ENCODE assay signal across 8 cellular contexts in genomic region chr6:42217165-42217522, GRCh38. TPM values are rescaled to one million over a fixed set of nuclear protein-coding genes. Genes with fewer than 3 reads are reported as not detected.
DNase-seq lines count a peak whose midpoint lies in the region; ATAC-seq, FAIRE-seq and TF ChIP-seq lines count a peak whose summit lies in the region.

No MANE protein-coding gene starts in this region.

- peak overlapping the region; percentile 82 to 95 for H3K9ac ChIP-seq in kidney (ENCODE audit: low read length in 2 of 2)

- peaks cover 5 to 11% of the 10 kb centered on the region in 2 donors for H3K36me3 ChIP-seq in kidney (ENCODE audit: control insufficient read depth in 1 of 2, insufficient read depth in 2 of 2, low read length in 2 of 2)

- no peak for TF ChIP-seq CTCF in kidney (IDR thresholded peaks at IDR 0.05; ENCODE audit: borderline replicate concordance, extremely low read depth, insufficient read depth)

- FAIRE-seq in kidney (lab: Jason Lieb, UNC) = no peak

- DNase-seq in NCI-H748 (lab: John Stamatoyannopoulos, UW; ENCODE audit: unreplicated experiment) (peak; percentile 41), NCI-H748 treated with DMSO at 0.1 percent for 48 hours (lab: John Stamatoyannopoulos, UW) (no peak), kidney (no peak), substantia nigra (lab: John Stamatoyannopoulos, UW) (no peak), inferior parietal cortex (ENCODE audit: extremely low spot score) (no peak), AG08396 (ENCODE audit: low spot score) (no peak)
- no peak for DNase-seq in activated naive CD4-positive, alpha-beta T cell treated with anti-CD3 and anti-CD28 coated beads, Interleukin-2, amount 50 U/mL, for 72 hours (ENCODE audit: low spot score in 2 of 2)
- no peak for DNase-seq in stimulated activated naive CD4-positive, alpha-beta T cell treated with Interleukin-2 at 50 U/mL for 16 hours (lab: John Stamatoyannopoulos, UW)

- H3K27ac Mint-ChIP-seq in activated naive CD4-positive, alpha-beta T cell treated with anti-CD3 and anti-CD28 coated beads, Interleukin-2, amount 50 U/mL, for 72 hours = peak overlapping the region; percentile 94 to 99

- ATAC-seq in activated naive CD4-positive, alpha-beta T cell treated with anti-CD3 and anti-CD28 coated beads, Interleukin-2, amount 50 U/mL, for 72 hours = no peak

- peak overlapping the region; percentile 95 to 99 for H3K4me3 ChIP-seq in kidney (ENCODE audit: low read length in 2 of 2)

- H3K36me3 Mint-ChIP-seq in activated naive CD4-positive, alpha-beta T cell treated with anti-CD3 and anti-CD28 coated beads, Interleukin-2, amount 50 U/mL, for 72 hours = peaks cover 11 to 14% of the 10 kb centered on the region in 2 donors

- no peaks in the 10 kb centered on the region for H3K9me3 ChIP-seq in kidney (ENCODE audit: control insufficient read depth in 1 of 2, low read length in 2 of 2)

- intact Hi-C loops in kidney (cut with DNase I) = no loop called here

- H3K4me1 ChIP-seq in kidney (ENCODE audit: control insufficient read depth in 1 of 2, insufficient read depth in 1 of 2, low read depth in 1 of 2, low read length in 2 of 2) = peaks cover 3 to 6% of the 10 kb centered on the region in 2 donors

- H3K27ac ChIP-seq in kidney (ENCODE audit: low read depth in 2 of 2, low read length in 2 of 2) (no peak overlapping the region), substantia nigra (ENCODE audit: low read depth, low read length, poor library complexity, severe bottlenecking) (peak overlapping the region; percentile 79)

- H3K9me3 Mint-ChIP-seq in activated naive CD4-positive, alpha-beta T cell treated with anti-CD3 and anti-CD28 coated beads, Interleukin-2, amount 50 U/mL, for 72 hours = no peaks in the 10 kb centered on the region

RNA-seq across cellular contexts. Expression of gene MRPS10, which starts 0.5 kb away (rescaled TPM):
- 10 to 100 TPM; 30.8 to 37.4 TPM for total RNA-seq in activated naive CD4-positive, alpha-beta T cell treated with anti-CD3 and anti-CD28 coated beads, Interleukin-2, amount 50 U/mL, for 72 hours
- total RNA-seq in kidney = 28.0 TPM
- polyA plus RNA-seq in kidney (ENCODE audit: insufficient read depth, low read depth, low replicate concordance) = 39.6 TPM

RNA-seq across cellular contexts. Expression of gene GUCA1B, which starts 22.4 kb away (rescaled TPM):
- 1 to 10 TPM; 2.7 to 7.6 TPM for total RNA-seq in activated naive CD4-positive, alpha-beta T cell treated with anti-CD3 and anti-CD28 coated beads, Interleukin-2, amount 50 U/mL, for 72 hours
- 0.60 TPM for total RNA-seq in kidney
- not detected for polyA plus RNA-seq in kidney (ENCODE audit: insufficient read depth, low read depth, low replicate concordance)

RNA-seq across cellular contexts. Expression of gene GUCA1A, which starts 44.0 kb away (rescaled TPM):
- under 1 TPM; 0.14 to 0.37 TPM for total RNA-seq in activated naive CD4-positive, alpha-beta T cell treated with anti-CD3 and anti-CD28 coated beads, Interleukin-2, amount 50 U/mL, for 72 hours
- total RNA-seq in kidney = not detected
- not detected for polyA plus RNA-seq in kidney (ENCODE audit: insufficient read depth, low read depth, low replicate concordance)
